ENCODE assay signal across 10 cellular contexts in genomic region chr5:149406203-149406978, GRCh38. TPM values are rescaled to one million over a fixed set of nuclear protein-coding genes. Genes with fewer than 3 reads are reported as not detected.
A peak's percentile ranks its signal among the peaks of the same experiment; 100 is the strongest.
DNase-seq lines count a peak whose midpoint lies in the region; ATAC-seq and TF ChIP-seq lines count a peak whose summit lies in the region.
"Had no signal": no experiment of that assay in that cellular context is flagged by ENCODE, and none has a peak within 500 bp of the region (broad histone marks: within the 10 kb centered on the region; RNA-seq: fewer than 3 reads in every experiment).

No MANE protein-coding gene starts in this region.

- H3K27me3 Mint-ChIP-seq in glutamatergic neuron (ENCODE audit: unreplicated experiment), result peaks cover 7% of the 10 kb centered on the region

- peak overlapping the region; percentile 74 for H3K4me2 ChIP-seq in fibroblast of lung (ENCODE audit: extremely low read depth, insufficient read depth, low read length)

- no peaks in the 10 kb centered on the region for H4K20me1 ChIP-seq in fibroblast of lung (ENCODE audit: control insufficient read depth, extremely low read depth, insufficient read depth, low read length)

- H3K36me3 ChIP-seq in fibroblast of lung (ENCODE audit: control insufficient read depth, insufficient read depth, low read length) (peaks cover 2% of the 10 kb centered on the region), mucosa of stomach (ENCODE audit: control insufficient read depth, insufficient read depth, low read length) (no peaks in the 10 kb centered on the region), urinary bladder (ENCODE audit: insufficient read depth) (no peaks in the 10 kb centered on the region)

- no peak overlapping the region for H3K4me3 Mint-ChIP-seq in glutamatergic neuron (ENCODE audit: unreplicated experiment)

- H3K9me3 Mint-ChIP-seq in glutamatergic neuron (ENCODE audit: unreplicated experiment), result peaks cover 4% of the 10 kb centered on the region

- H3K27me3 ChIP-seq in fibroblast of lung (ENCODE audit: control insufficient read depth, insufficient read depth, low read length) (no peaks in the 10 kb centered on the region), mucosa of stomach (ENCODE audit: control insufficient read depth, insufficient read depth, low read length) (no peaks in the 10 kb centered on the region)

- H3K9ac ChIP-seq in fibroblast of lung (ENCODE audit: insufficient read depth, low read length) (peak overlapping the region; percentile 88), mucosa of stomach (ENCODE audit: low read length) (peak overlapping the region; percentile 79)

- WGBS in urinary bladder, result 28% methylated on average over 9 of the region's 9 CpGs

- no peak overlapping the region for H3K27ac Mint-ChIP-seq in glutamatergic neuron (ENCODE audit: unreplicated experiment)

- H3K9me3 ChIP-seq in fibroblast of lung (ENCODE audit: control insufficient read depth, insufficient read depth, low read depth, low read length) (no peaks in the 10 kb centered on the region), mucosa of stomach (ENCODE audit: control insufficient read depth, low read length) (no peaks in the 10 kb centered on the region)

- peaks cover 35% of the 10 kb centered on the region for H3K4me1 ChIP-seq in fibroblast of lung (ENCODE audit: control insufficient read depth, extremely low read depth, insufficient read depth, low read length)
- peaks cover 13% of the 10 kb centered on the region for H3K4me1 ChIP-seq in mucosa of stomach (ENCODE audit: control insufficient read depth, insufficient read depth, low read length)
- H3K4me1 ChIP-seq in urinary bladder (ENCODE audit: insufficient read depth), result no peaks in the 10 kb centered on the region

- H3K4me3 ChIP-seq in fibroblast of lung (replicated peaks in 1 of 4; ENCODE audit: control extremely low read depth in 1 of 4, insufficient read depth in 1 of 4, low read depth in 3 of 4, low read length in 4 of 4) (peak overlapping the region; percentile 70 to 95 (median 87)), mucosa of stomach (ENCODE audit: low read length) (no peak overlapping the region), urinary bladder (ENCODE audit: low read depth, low read length) (peak overlapping the region; percentile 63)

- no peak for ATAC-seq in GM21526 (IDR thresholded peaks at IDR 0.05; ENCODE audit: low FRiP score, unreplicated experiment)

- no peaks in the 10 kb centered on the region for H3K36me3 Mint-ChIP-seq in glutamatergic neuron (ENCODE audit: unreplicated experiment)

- TF ChIP-seq CTCF in fibroblast of lung (conservative IDR thresholded peaks at IDR 0.05 in 1 of 2, IDR thresholded peaks at IDR 0.05 in 1 of 2; ENCODE audit: low read depth in 1 of 2, low read length in 2 of 2) (peak; percentile 19 to 31), glutamatergic neuron (IDR thresholded peaks at IDR 0.05; ENCODE audit: partially characterized antibody, unreplicated experiment) (no peak)

- peak; percentile 79 for DNase-seq in SK-N-DZ (ENCODE audit: low spot score)
- DNase-seq in fibroblast of lung (ENCODE audit: low read depth in 2 of 2), result peak; percentile 88 to 94
- DNase-seq in activated T-cell treated with anti-CD3 and anti-CD28 coated beads for 4 hours, result no peak
- DNase-seq in glutamatergic neuron, result no peak
- no peak for DNase-seq in NCI-H2227 treated with DMSO at 0.1 percent for 48 hours (lab: John Stamatoyannopoulos, UW)
- DNase-seq: NCI-H1092, SW 1271 had no signal

- no peak overlapping the region for H2AFZ ChIP-seq in fibroblast of lung (ENCODE audit: low read length)

- peaks cover 6% of the 10 kb centered on the region for H3K4me1 Mint-ChIP-seq in glutamatergic neuron (ENCODE audit: low read depth, unreplicated experiment)

- H3K27ac ChIP-seq in fibroblast of lung (ENCODE audit: insufficient read depth, low read length), result peak overlapping the region; percentile 90
- H3K27ac ChIP-seq in urinary bladder (ENCODE audit: low read depth), result peak overlapping the region; percentile 88

- peaks cover 49% of the 10 kb centered on the region for H3K79me2 ChIP-seq in fibroblast of lung (ENCODE audit: control insufficient read depth, insufficient read depth, low read length)

RNA-seq across cellular contexts. Expression of gene IL17B, which starts 27.3 kb away (rescaled TPM):
- 1.9 and 2.3 TPM in 2 replicates for polyA plus RNA-seq in SK-N-DZ (2014; cell fraction: cytosol; rRNA removed)
- polyA plus RNA-seq in SK-N-DZ (2014; cell fraction: nucleus; rRNA removed), result 0.50 and 4.4 TPM in 2 replicates
- not detected in 2 replicates for total RNA-seq in fibroblast of lung
- 0.34 TPM in 1 of 2 replicates, not detected in the other for polyA plus RNA-seq in fibroblast of lung
- polyA plus RNA-seq in fibroblast of lung (2012), result not detected in 2 replicates
- not detected in 2 replicates for polyA minus RNA-seq in fibroblast of lung (ENCODE audit: low replicate concordance)
- 8.9 TPM for total RNA-seq in urinary bladder
- 3.7 TPM for polyA plus RNA-seq in urinary bladder
- 0.88 TPM for total RNA-seq in glutamatergic neuron (ENCODE audit: unreplicated experiment)

RNA-seq across cellular contexts. Expression of gene PCYOX1L, which starts 48.5 kb away (rescaled TPM):
- polyA plus RNA-seq in SK-N-DZ (2014; cell fraction: cytosol; rRNA removed), result 35.5 and 36.3 TPM in 2 replicates
- 32.9 and 42.1 TPM in 2 replicates for polyA plus RNA-seq in SK-N-DZ (2014; cell fraction: nucleus; rRNA removed)
- total RNA-seq in fibroblast of lung, result 4.9 and 7.6 TPM in 2 replicates
- 9.1 and 11.3 TPM in 2 replicates for polyA plus RNA-seq in fibroblast of lung
- 7.1 and 9.4 TPM in 2 replicates for polyA plus RNA-seq in fibroblast of lung (2012)
- polyA minus RNA-seq in fibroblast of lung (ENCODE audit: low replicate concordance), result 12.6 and 15.1 TPM in 2 replicates
- 8.1 TPM for total RNA-seq in urinary bladder
- 7.8 TPM for polyA plus RNA-seq in urinary bladder
- 25.4 TPM for total RNA-seq in glutamatergic neuron (ENCODE audit: unreplicated experiment)

Comparison
In these comparisons a context has a peak if more than half of its experiments do, and no peak if none do; other contexts are left out.
1. DNase-seq: peak in SK-N-DZ (single experiment) and fibroblast of lung (2 of 2); none in activated T-cell treated with anti-CD3 and anti-CD28 coated beads for 4 hours (single experiment), glutamatergic neuron (single experiment) and NCI-H2227 treated with DMSO at 0.1 percent for 48 hours (single experiment).